18 cellular contexts compared by ENCODE assay signal in the genomic region with DNA sequence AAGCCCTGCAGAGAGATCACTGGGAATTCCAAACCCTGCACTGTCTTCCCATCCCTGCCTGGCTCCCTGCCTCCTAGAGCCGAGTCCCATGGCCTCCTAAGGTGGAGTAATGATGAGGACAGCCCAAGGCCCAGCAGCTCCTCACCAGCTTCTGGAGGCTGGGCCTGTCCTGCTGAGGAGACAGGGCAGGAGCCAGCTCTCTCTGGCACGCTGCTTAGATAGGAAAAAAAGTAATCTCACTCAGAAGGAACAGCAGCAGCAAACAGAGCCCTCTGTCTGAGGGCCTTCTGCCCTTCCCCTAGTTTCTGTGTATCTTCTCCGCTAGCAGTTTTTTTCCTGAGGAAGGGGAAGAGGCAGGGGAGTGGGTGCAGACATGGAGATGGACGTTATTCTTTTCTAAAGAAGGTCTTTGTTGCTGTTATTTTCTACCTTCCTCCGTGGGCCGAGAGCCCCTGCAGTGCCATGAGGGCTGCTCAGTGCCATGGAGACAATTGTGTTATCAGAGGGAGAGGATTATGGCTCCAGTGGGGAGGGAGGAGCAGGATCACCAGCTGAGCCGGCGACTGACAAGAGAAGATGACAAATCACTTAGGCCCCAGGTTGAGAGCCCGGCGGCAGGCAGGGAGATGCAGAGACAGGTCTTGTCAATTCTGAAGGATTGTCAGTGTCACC.
DNase-seq lines count a peak whose midpoint lies in the region; ATAC-seq lines count a peak whose summit lies in the region.
"Had no signal": no experiment of that assay in that cellular context is flagged by ENCODE, and none has a peak within 500 bp of the region (broad histone marks: within the 10 kb centered on the region; RNA-seq: fewer than 3 reads in every experiment).

No MANE protein-coding gene starts in this region.

- no peak overlapping the region for H2BK12ac ChIP-seq in trophoblast cell (ENCODE audit: low read length)

- no peaks in the 10 kb centered on the region for H3K79me1 ChIP-seq in trophoblast cell (ENCODE audit: low read length)

- H2BK120ac ChIP-seq in trophoblast cell (ENCODE audit: insufficient read depth, low read length, poor library complexity), result no peak overlapping the region

- H3K4me3 ChIP-seq in HUES64 (ENCODE audit: low read length), result no peak overlapping the region
- H3K4me3 ChIP-seq in trophoblast cell (ENCODE audit: low read depth, low read length), result no peak overlapping the region
- H3K4me3 ChIP-seq: SJSA1, uterus had no signal

- H2AFZ ChIP-seq in trophoblast cell (ENCODE audit: insufficient read depth, low read length, poor library complexity), result no peak overlapping the region

- no peak overlapping the region for H3K9ac ChIP-seq in HUES64 (ENCODE audit: low read depth, low read length)
- H3K9ac ChIP-seq in trophoblast cell (ENCODE audit: low read length), result no peak overlapping the region

- H3K27ac ChIP-seq in HUES64 (ENCODE audit: low read depth, low read length) (peak overlapping the region; percentile 21; the same call in 1 of the 2 replicates), trophoblast cell (ENCODE audit: low read depth, low read length) (no peak overlapping the region)
- H3K27ac ChIP-seq: SJSA1, uterus had no signal

- H3K4me2 ChIP-seq in trophoblast cell (ENCODE audit: low read length), result no peak overlapping the region

- H3K27me3 ChIP-seq in HUES64 (ENCODE audit: insufficient read depth, low read length), result no peaks in the 10 kb centered on the region
- H3K27me3 ChIP-seq in trophoblast cell (ENCODE audit: insufficient read depth, low read length), result no peaks in the 10 kb centered on the region
- H3K27me3 ChIP-seq: SJSA1, uterus had no signal

- H4K8ac ChIP-seq in trophoblast cell (ENCODE audit: low read depth, low read length), result no peak overlapping the region

- H3K79me2 ChIP-seq in trophoblast cell (ENCODE audit: control insufficient read depth, insufficient read depth, low read length, poor library complexity), result no peaks in the 10 kb centered on the region

- no peaks in the 10 kb centered on the region for H3K9me3 ChIP-seq in HUES64 (ENCODE audit: insufficient read depth, low read depth, low read length)
- H3K9me3 ChIP-seq in trophoblast cell (ENCODE audit: insufficient read depth, low read depth, low read length), result no peaks in the 10 kb centered on the region
- H3K9me3 ChIP-seq: SJSA1, uterus had no signal

- H4K91ac ChIP-seq in trophoblast cell (ENCODE audit: low read depth, low read length), result no peak overlapping the region

- H2BK5ac ChIP-seq in trophoblast cell (ENCODE audit: low read depth, low read length, poor library complexity), result no peak overlapping the region

- H3K4ac ChIP-seq in trophoblast cell (ENCODE audit: low read depth, low read length), result no peak overlapping the region

- H4K12ac ChIP-seq in trophoblast cell (ENCODE audit: low read depth, low read length), result no peak overlapping the region

- DNase-seq in COR-L47 (lab: John Stamatoyannopoulos, UW) (peak; percentile 92), NCI-H82 treated with DMSO at 0.1 percent for 48 hours (lab: John Stamatoyannopoulos, UW; ENCODE audit: unreplicated experiment) (peak; percentile 80), iPS-NIHi7 (ENCODE audit: extremely low spot score) (peak; percentile 49), GM03348 (ENCODE audit: low spot score) (no peak), trophoblast cell (no peak)
- DNase-seq in activated CD8-positive, alpha-beta memory T cell treated with anti-CD3 and anti-CD28 coated beads, Interleukin-2, amount 50 U/mL, for 4 hours, result no peak
- DNase-seq: activated CD4-positive, CD25-positive, alpha-beta regulatory T cell; effector memory CD8-positive, alpha-beta T cell; hippocampal formation; IMR-90; left colon; MM.1S; NCI-H2029 treated with DMSO at 0.1 percent for 48 hours; OCI-M1; uterus had no signal

- H3K4me1 ChIP-seq in HUES64 (ENCODE audit: insufficient read depth, low read length) (peaks cover 10% of the 10 kb centered on the region), trophoblast cell (ENCODE audit: control insufficient read depth in 1 of 2, insufficient read depth in 2 of 2, low read length in 2 of 2) (peaks cover 0 to 4% of the 10 kb centered on the region in 2 experiments)
- H3K4me1 ChIP-seq: SJSA1 had no signal

- H3K36me3 ChIP-seq in HUES64 (ENCODE audit: insufficient read depth, low read length) (no peaks in the 10 kb centered on the region), trophoblast cell (ENCODE audit: control insufficient read depth in 1 of 2, insufficient read depth in 2 of 2, low read length in 2 of 2) (no peaks in the 10 kb centered on the region)
- H3K36me3 ChIP-seq: SJSA1, uterus had no signal

- H2AK5ac ChIP-seq in trophoblast cell (ENCODE audit: low read length), result no peak overlapping the region

- 41% methylated on average over 10 of the region's 10 CpGs for WGBS in HUES64
- no CpG with 5 or more reads among the region's 10 CpGs for WGBS in trophoblast cell (ENCODE audit: extremely low coverage, insufficient coverage, insufficient read length)

- no peak overlapping the region for H3K14ac ChIP-seq in trophoblast cell (ENCODE audit: low read length)

- H3K23ac ChIP-seq in trophoblast cell (ENCODE audit: low read length), result no peak overlapping the region

- ATAC-seq in GM21825 (IDR thresholded peaks at IDR 0.05; ENCODE audit: unreplicated experiment), result no peak
- ATAC-seq: effector memory CD8-positive, alpha-beta T cell; left colon had no signal

- no peak overlapping the region for H3K18ac ChIP-seq in trophoblast cell (ENCODE audit: low read length)

Comparison
In these comparisons a context has a peak if more than half of its experiments do, and no peak if none do; other contexts are left out.
1. DNase-seq: peak in COR-L47 (single experiment), NCI-H82 treated with DMSO at 0.1 percent for 48 hours (single experiment) and iPS-NIHi7 (single experiment); none in GM03348 (single experiment), activated CD8-positive, alpha-beta memory T cell treated with anti-CD3 and anti-CD28 coated beads, Interleukin-2, amount 50 U/mL, for 4 hours (single experiment) and trophoblast cell (0 of 2).